In the genomic region with DNA sequence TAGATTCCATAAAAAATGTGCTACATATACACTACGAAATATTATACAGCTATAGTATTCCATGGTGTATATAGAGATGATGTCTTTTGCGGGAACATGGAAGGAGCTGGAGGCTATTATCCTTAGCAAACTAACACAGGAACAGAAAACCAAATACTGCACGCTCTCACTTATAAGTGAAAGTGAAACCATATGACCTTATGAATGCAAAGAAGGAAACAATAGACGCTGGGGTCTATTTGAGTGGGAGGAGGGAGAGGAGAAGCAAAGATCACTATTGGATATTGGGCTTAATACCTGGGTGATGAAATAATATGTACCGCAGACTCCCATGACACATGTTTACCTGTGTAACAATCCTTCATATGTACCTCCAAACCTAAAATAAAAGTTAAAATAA, we compare ENCODE assay signal across 8 cellular contexts.
A peak's percentile ranks its signal among the peaks of the same experiment; 100 is the strongest.
DNase-seq lines count a peak whose midpoint lies in the region; ATAC-seq, FAIRE-seq and TF ChIP-seq lines count a peak whose summit lies in the region.

No MANE protein-coding gene starts in this region.

- H3K36me3 Mint-ChIP-seq in activated B cell treated with CpG ODN at 0.5 μM for 24 hours (ENCODE audit: low read depth) = no peaks in the 10 kb centered on the region

- no peak for TF ChIP-seq POLR2A in body of pancreas (IDR thresholded peaks at IDR 0.05)

- H3K36me3 ChIP-seq in muscle layer of duodenum (ENCODE audit: control insufficient read depth in 1 of 2, insufficient read depth in 2 of 2, low read length in 2 of 2) = no peaks in the 10 kb centered on the region
- no peaks in the 10 kb centered on the region for H3K36me3 ChIP-seq in body of pancreas (replicated peaks in 1 of 2; ENCODE audit: insufficient read depth in 1 of 2, low read depth in 2 of 2)

- no peak overlapping the region for H3K27ac ChIP-seq in muscle layer of duodenum (ENCODE audit: low read length)
- no peak overlapping the region for H3K27ac ChIP-seq in body of pancreas

- no peaks in the 10 kb centered on the region for H3K9me3 Mint-ChIP-seq in activated B cell treated with CpG ODN at 0.5 μM for 24 hours

- H3K4me3 ChIP-seq in muscle layer of duodenum (ENCODE audit: low read depth in 1 of 2, low read length in 2 of 2) (peak overlapping the region; percentile 59 to 63), body of pancreas (no peak overlapping the region)

- H3K4me3 Mint-ChIP-seq in activated B cell treated with CpG ODN at 0.5 μM for 24 hours = peak overlapping the region; percentile 65

- H3K4me1 Mint-ChIP-seq in activated B cell treated with CpG ODN at 0.5 μM for 24 hours = peaks cover 6% of the 10 kb centered on the region

- no peak for DNase-seq in left ventricle myocardium superior
- no peak for DNase-seq in Right ventricle myocardium inferior (ENCODE audit: missing footprints)
- DNase-seq in activated B cell treated with CpG ODN at 0.5 μM for 24 hours = no peak
- DNase-seq in body of pancreas = no peak
- no peak for DNase-seq in urothelium cell line (ENCODE audit: low spot score)
- no peak for DNase-seq in mesenteric fat pad (ENCODE audit: low spot score)

- H3K27ac Mint-ChIP-seq in activated B cell treated with CpG ODN at 0.5 μM for 24 hours = peak overlapping the region; percentile 14

- no peak for FAIRE-seq in urothelium cell line (lab: Jason Lieb, UNC)

- peak; percentile 25 for ATAC-seq in left ventricle myocardium superior
- no peak for ATAC-seq in Right ventricle myocardium inferior
- ATAC-seq in HG03442 (IDR thresholded peaks at IDR 0.05; ENCODE audit: unreplicated experiment) = peak; percentile 96
- peak; percentile 78 for ATAC-seq in activated B cell treated with CpG ODN at 0.5 μM for 24 hours (ENCODE audit: low read depth)
- ATAC-seq in body of pancreas = no peak

- H3K9me3 ChIP-seq in muscle layer of duodenum (ENCODE audit: control insufficient read depth in 1 of 2, low read length in 2 of 2) (no peaks in the 10 kb centered on the region), body of pancreas (no peaks in the 10 kb centered on the region)

- no peaks in the 10 kb centered on the region for H3K4me1 ChIP-seq in muscle layer of duodenum (ENCODE audit: control insufficient read depth in 1 of 2, insufficient read depth in 2 of 2, low read length in 2 of 2)
- no peaks in the 10 kb centered on the region for H3K4me1 ChIP-seq in body of pancreas

- intact Hi-C loops in left ventricle myocardium superior (cut with micrococcal nuclease) (no loop called here), Right ventricle myocardium inferior (cut with DNase I) (no loop called here), activated B cell treated with CpG ODN at 0.5 μM for 24 hours (cut with micrococcal nuclease) (no loop called here), body of pancreas (cut with DNase I) (no loop called here)

- TF ChIP-seq CTCF in activated B cell treated with CpG ODN at 0.5 μM for 24 hours (IDR thresholded peaks at IDR 0.05) (no peak), body of pancreas (IDR thresholded peaks at IDR 0.05) (no peak)

- H3K27me3 Mint-ChIP-seq in activated B cell treated with CpG ODN at 0.5 μM for 24 hours = no peaks in the 10 kb centered on the region

- CTCF ChIA-PET in activated B cell treated with CpG ODN at 0.5 μM for 24 hours (lab: Charles Lee) = no interaction called here

- H3K27me3 ChIP-seq in muscle layer of duodenum (ENCODE audit: low read depth, low read length) (no peaks in the 10 kb centered on the region), body of pancreas (no peaks in the 10 kb centered on the region)

- WGBS in body of pancreas, 2 donors = 43 to 55% methylated on average over 5 of the region's 5 CpGs

- POLR2A ChIA-PET in activated B cell treated with CpG ODN at 0.5 μM for 24 hours (lab: Charles Lee) = no interaction called here

Comparison
In these comparisons a context has a peak if more than half of its experiments do, and no peak if none do; other contexts are left out.
1. ATAC-seq: peak in left ventricle myocardium superior (single experiment), HG03442 (single experiment) and activated B cell treated with CpG ODN at 0.5 μM for 24 hours (single experiment); none in Right ventricle myocardium inferior (single experiment) and body of pancreas (single experiment).
2. H3K4me3 ChIP-seq: peak in muscle layer of duodenum (2 of 2); none in body of pancreas (0 of 2).